Comparison of ENCODE assay signal across 19 cellular contexts in the genomic region with DNA sequence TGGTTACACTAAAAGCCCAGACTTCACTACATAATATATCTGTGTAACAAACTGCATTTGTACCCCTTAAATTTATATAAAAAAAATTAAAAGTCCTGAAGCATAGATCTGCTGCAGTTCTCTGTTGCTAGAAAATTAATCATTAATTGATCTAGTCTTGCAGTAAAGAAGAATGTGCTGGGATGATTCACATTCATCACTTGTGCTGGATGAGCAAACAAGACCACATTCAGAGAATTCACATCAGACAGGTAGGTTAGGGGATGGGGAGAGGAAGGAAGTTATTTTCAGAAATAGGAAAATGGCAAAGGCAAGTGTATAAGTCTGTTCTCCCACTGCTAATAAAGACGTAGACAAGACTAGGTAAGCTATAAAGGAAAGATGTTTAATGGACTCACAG.
DNase-seq lines count a peak whose midpoint lies in the region; ATAC-seq, FAIRE-seq and TF ChIP-seq lines count a peak whose summit lies in the region.
"Had no signal": no experiment of that assay in that cellular context is flagged by ENCODE, and none has a peak within 500 bp of the region (broad histone marks: within the 10 kb centered on the region; RNA-seq: fewer than 3 reads in every experiment).

No MANE protein-coding gene starts in this region.

- no peak overlapping the region for H3K4me3 ChIP-seq in epithelial cell of proximal tubule (ENCODE audit: low read depth, low read length)
- H3K4me3 ChIP-seq: SJCRH30 had no signal

- intact Hi-C loops in activated CD8-positive, alpha-beta T cell treated with anti-CD3 and anti-CD28 coated beads for 36 hours (cut with micrococcal nuclease): no loop called here
- intact Hi-C loops in activated CD4-positive, alpha-beta memory T cell treated with anti-CD3 and anti-CD28 coated beads for 36 hours (cut with micrococcal nuclease): no loop called here

- CTCF ChIA-PET in activated CD8-positive, alpha-beta T cell treated with anti-CD3 and anti-CD28 coated beads, Interleukin-2, amount 10 ng/mL, durations not matched to agents 7 days and 5 days (lab: Charles Lee): no interaction called here
- CTCF ChIA-PET in activated CD8-positive, alpha-beta T cell treated with anti-CD3 and anti-CD28 coated beads for 36 hours (lab: Charles Lee): no interaction called here
- CTCF ChIA-PET in activated CD4-positive, alpha-beta memory T cell treated with anti-CD3 and anti-CD28 coated beads for 36 hours (lab: Charles Lee): no interaction called here

- DNase-seq in activated CD8-positive, alpha-beta T cell treated with anti-CD3 and anti-CD28 coated beads, Interleukin-2, amount 10 ng/mL, durations not matched to agents 7 days and 5 days: no peak
- no peak for DNase-seq in activated CD8-positive, alpha-beta T cell treated with anti-CD3 and anti-CD28 coated beads for 36 hours
- no peak for DNase-seq in HTR-8/SVneo (ENCODE audit: insufficient read length, low spot score)
- peak; percentile 53 for DNase-seq in epithelial cell of proximal tubule (ENCODE audit: low read depth)
- DNase-seq in renal cortical epithelial cell (ENCODE audit: low read depth): peak; percentile 89
- no peak for DNase-seq in activated CD4-positive, alpha-beta memory T cell treated with anti-CD3 and anti-CD28 coated beads for 36 hours
- DNase-seq: Caco-2; CD8-positive, alpha-beta T cell; DMS 273 treated with DMSO at 0.1 percent for 48 hours; DND-41; H7; NCI-H2029; NCI-H446 treated with DMSO at 0.1 percent for 48 hours; NCI-H526; SJCRH30 had no signal

- H3K4me3 Mint-ChIP-seq in activated CD8-positive, alpha-beta T cell treated with anti-CD3 and anti-CD28 coated beads, Interleukin-2, amount 10 ng/mL, durations not matched to agents 7 days and 5 days: no peak overlapping the region
- H3K4me3 Mint-ChIP-seq in activated CD8-positive, alpha-beta T cell treated with anti-CD3 and anti-CD28 coated beads for 36 hours: no peak overlapping the region
- no peak overlapping the region for H3K4me3 Mint-ChIP-seq in activated CD4-positive, alpha-beta memory T cell treated with anti-CD3 and anti-CD28 coated beads for 36 hours
- H3K4me3 Mint-ChIP-seq: B cell; CD8-positive, alpha-beta T cell had no signal

- H3K36me3 Mint-ChIP-seq in activated CD8-positive, alpha-beta T cell treated with anti-CD3 and anti-CD28 coated beads, Interleukin-2, amount 10 ng/mL, durations not matched to agents 7 days and 5 days (ENCODE audit: low read depth): no peaks in the 10 kb centered on the region
- H3K36me3 Mint-ChIP-seq in activated CD8-positive, alpha-beta T cell treated with anti-CD3 and anti-CD28 coated beads for 36 hours (ENCODE audit: low read depth): no peaks in the 10 kb centered on the region
- H3K36me3 Mint-ChIP-seq in activated CD4-positive, alpha-beta memory T cell treated with anti-CD3 and anti-CD28 coated beads for 36 hours: peaks cover 2% of the 10 kb centered on the region
- H3K36me3 Mint-ChIP-seq: CD8-positive, alpha-beta T cell had no signal

- ATAC-seq in activated CD8-positive, alpha-beta T cell treated with anti-CD3 and anti-CD28 coated beads, Interleukin-2, amount 10 ng/mL, durations not matched to agents 7 days and 5 days: peak; percentile 33
- ATAC-seq in activated CD8-positive, alpha-beta T cell treated with anti-CD3 and anti-CD28 coated beads for 36 hours: no peak
- ATAC-seq in GM18861 (IDR thresholded peaks at IDR 0.05; ENCODE audit: unreplicated experiment): no peak
- ATAC-seq: CD8-positive, alpha-beta T cell; SK-N-SH treated with all-trans-retinoic acid at 6 μM for 48 hours had no signal

- no peaks in the 10 kb centered on the region for H3K9me3 Mint-ChIP-seq in activated CD8-positive, alpha-beta T cell treated with anti-CD3 and anti-CD28 coated beads, Interleukin-2, amount 10 ng/mL, durations not matched to agents 7 days and 5 days (ENCODE audit: insufficient read depth)
- peaks cover 3% of the 10 kb centered on the region for H3K9me3 Mint-ChIP-seq in activated CD8-positive, alpha-beta T cell treated with anti-CD3 and anti-CD28 coated beads for 36 hours
- peaks cover 23% of the 10 kb centered on the region for H3K9me3 Mint-ChIP-seq in activated CD4-positive, alpha-beta memory T cell treated with anti-CD3 and anti-CD28 coated beads for 36 hours

- POLR2A ChIA-PET in activated CD8-positive, alpha-beta T cell treated with anti-CD3 and anti-CD28 coated beads, Interleukin-2, amount 10 ng/mL, durations not matched to agents 7 days and 5 days (lab: Charles Lee): no interaction called here
- POLR2A ChIA-PET in activated CD8-positive, alpha-beta T cell treated with anti-CD3 and anti-CD28 coated beads for 36 hours (lab: Charles Lee): no interaction called here
- POLR2A ChIA-PET in activated CD4-positive, alpha-beta memory T cell treated with anti-CD3 and anti-CD28 coated beads for 36 hours (lab: Charles Lee): no interaction called here

- no peak overlapping the region for H3K27ac Mint-ChIP-seq in activated CD8-positive, alpha-beta T cell treated with anti-CD3 and anti-CD28 coated beads, Interleukin-2, amount 10 ng/mL, durations not matched to agents 7 days and 5 days
- H3K27ac Mint-ChIP-seq in activated CD8-positive, alpha-beta T cell treated with anti-CD3 and anti-CD28 coated beads for 36 hours: no peak overlapping the region
- H3K27ac Mint-ChIP-seq in activated CD4-positive, alpha-beta memory T cell treated with anti-CD3 and anti-CD28 coated beads for 36 hours: no peak overlapping the region
- H3K27ac Mint-ChIP-seq: B cell; CD8-positive, alpha-beta T cell had no signal

- H3K4me1 Mint-ChIP-seq in activated CD8-positive, alpha-beta T cell treated with anti-CD3 and anti-CD28 coated beads, Interleukin-2, amount 10 ng/mL, durations not matched to agents 7 days and 5 days (ENCODE audit: low read depth): no peaks in the 10 kb centered on the region
- H3K4me1 Mint-ChIP-seq in activated CD8-positive, alpha-beta T cell treated with anti-CD3 and anti-CD28 coated beads for 36 hours (ENCODE audit: low read depth): no peaks in the 10 kb centered on the region
- H3K4me1 Mint-ChIP-seq in activated CD4-positive, alpha-beta memory T cell treated with anti-CD3 and anti-CD28 coated beads for 36 hours (ENCODE audit: low read depth): no peaks in the 10 kb centered on the region
- H3K4me1 Mint-ChIP-seq: B cell had no signal

- H3K27me3 Mint-ChIP-seq in activated CD8-positive, alpha-beta T cell treated with anti-CD3 and anti-CD28 coated beads, Interleukin-2, amount 10 ng/mL, durations not matched to agents 7 days and 5 days (ENCODE audit: low read depth): no peaks in the 10 kb centered on the region
- H3K27me3 Mint-ChIP-seq in activated CD8-positive, alpha-beta T cell treated with anti-CD3 and anti-CD28 coated beads for 36 hours: no peaks in the 10 kb centered on the region
- no peaks in the 10 kb centered on the region for H3K27me3 Mint-ChIP-seq in activated CD4-positive, alpha-beta memory T cell treated with anti-CD3 and anti-CD28 coated beads for 36 hours
- H3K27me3 Mint-ChIP-seq: B cell had no signal

- FAIRE-seq in HTR-8/SVneo (lab: Jason Lieb, UNC): peak; percentile 44
- FAIRE-seq: GM18507 had no signal

- no peak for TF ChIP-seq CTCF in activated CD8-positive, alpha-beta T cell treated with anti-CD3 and anti-CD28 coated beads for 36 hours (IDR thresholded peaks at IDR 0.05)
- no peak for TF ChIP-seq CTCF in epithelial cell of proximal tubule (conservative IDR thresholded peaks at IDR 0.05; ENCODE audit: low read depth, low read length)

Comparison
In these comparisons a context has a peak if more than half of its experiments do, and no peak if none do; other contexts are left out.
1. DNase-seq: peak in epithelial cell of proximal tubule (single experiment) and renal cortical epithelial cell (single experiment); none in activated CD8-positive, alpha-beta T cell treated with anti-CD3 and anti-CD28 coated beads, Interleukin-2, amount 10 ng/mL, durations not matched to agents 7 days and 5 days (single experiment), activated CD8-positive, alpha-beta T cell treated with anti-CD3 and anti-CD28 coated beads for 36 hours (single experiment), HTR-8/SVneo (single experiment) and activated CD4-positive, alpha-beta memory T cell treated with anti-CD3 and anti-CD28 coated beads for 36 hours (single experiment).